Comparison of ENCODE assay signal across 8 cellular contexts in genomic region chr1:43366179-43366578, GRCh38. TPM values are rescaled to one million over a fixed set of nuclear protein-coding genes. Genes with fewer than 3 reads are reported as not detected.
DNase-seq lines count a peak whose midpoint lies in the region; ATAC-seq and TF ChIP-seq lines count a peak whose summit lies in the region.

No MANE protein-coding gene starts in this region.

- DNase-seq in heart left ventricle (peak in 1 of 5 donors; percentile 34), cardiac septum (ENCODE audit: low spot score) (no peak), astrocyte of the cerebellum (ENCODE audit: low read depth) (no peak), left lung (peak; percentile 78 to 89), NCI-H128 (lab: John Stamatoyannopoulos, UW; ENCODE audit: unreplicated experiment) (no peak), midbrain (lab: John Stamatoyannopoulos, UW) (no peak)

- 61 to 73% (median 66%) methylated on average over 6 to 11 of the region's 11 CpGs for WGBS in heart left ventricle, 4 donors
- WGBS in urinary bladder = 48% methylated on average over 11 of the region's 11 CpGs

- peak overlapping the region in 9 of 12 donors; percentile 3 to 99 (median 97) for H3K27ac ChIP-seq in heart left ventricle
- peak overlapping the region; percentile 90 to 97 for H3K27ac ChIP-seq in left lung
- peak overlapping the region; percentile 94 for H3K27ac ChIP-seq in urinary bladder (ENCODE audit: low read depth)

- H3K36me3 ChIP-seq in heart left ventricle = peaks cover 3 to 49% (median 44%) of the 10 kb centered on the region in 9 donors
- peaks cover 6 to 46% of the 10 kb centered on the region in 2 donors for H3K36me3 ChIP-seq in left lung
- peaks cover 2% of the 10 kb centered on the region for H3K36me3 ChIP-seq in urinary bladder (ENCODE audit: insufficient read depth)

- H3K4me1 ChIP-seq in heart left ventricle = peaks cover 0 to 32% (median 26%) of the 10 kb centered on the region in 12 donors
- H3K4me1 ChIP-seq in left lung = peaks cover 20 to 60% of the 10 kb centered on the region in 2 donors
- no peaks in the 10 kb centered on the region for H3K4me1 ChIP-seq in urinary bladder (ENCODE audit: insufficient read depth)

- ATAC-seq in heart left ventricle = no peak
- peak; percentile 57 for ATAC-seq in left lung
- ATAC-seq in GM18520 (IDR thresholded peaks at IDR 0.05; ENCODE audit: unreplicated experiment) = no peak

- peak overlapping the region in 8 of 12 donors; percentile 68 to 97 (median 92) for H3K4me3 ChIP-seq in heart left ventricle
- H3K4me3 ChIP-seq in astrocyte of the cerebellum (ENCODE audit: low read depth, low read length) = peak overlapping the region; percentile 77
- H3K4me3 ChIP-seq in left lung = peak overlapping the region in 1 of 2 donors; percentile 94
- peak overlapping the region; percentile 87 for H3K4me3 ChIP-seq in urinary bladder (ENCODE audit: low read depth, low read length)

- no peak for TF ChIP-seq POLR2A in heart left ventricle (IDR thresholded peaks at IDR 0.05)

- intact Hi-C loops in heart left ventricle (cut with DNase I) = loop anchor here in 4 of 10 donors (5.0 kb wide), 2 partner anchors 64 to 129 kb away; partner anchors contain the start of gene TIE1 (in 1 of the 4)
- intact Hi-C loops in cardiac septum (cut with DNase I) = loop anchor here (5.0 kb wide), 1 partner anchor 86 kb away; the partner anchor contains the start of gene HYI
- intact Hi-C loops in left lung (cut with DNase I) = no loop called here

- H3K27me3 ChIP-seq in heart left ventricle (no peaks in the 10 kb centered on the region), left lung (no peaks in the 10 kb centered on the region)

- H3K9me3 ChIP-seq in heart left ventricle (no peaks in the 10 kb centered on the region), left lung (no peaks in the 10 kb centered on the region)

- in situ Hi-C loops in astrocyte of the cerebellum (cut with HindIII; ENCODE audit: low sequenced_read_pairs) = no loop called here

- TF ChIP-seq CTCF in heart left ventricle (IDR thresholded peaks at IDR 0.05) (no peak), astrocyte of the cerebellum (IDR thresholded peaks at IDR 0.05; ENCODE audit: low read depth, low read length, missing control alignments) (no peak), left lung (IDR thresholded peaks at IDR 0.05) (no peak)

RNA-seq across cellular contexts. Expression of gene ELOVL1, which starts 1.6 kb away (rescaled TPM):
- total RNA-seq in heart left ventricle (10 to 100 TPM; 22.1 to 63.5 (median 33.6) TPM), cardiac septum (37.8 TPM), left lung (100 to 1,000 TPM; 118 to 144 TPM), urinary bladder (28.1 TPM)
- polyA plus RNA-seq in heart left ventricle (10 to 100 TPM; 25.7 to 93.4 TPM), urinary bladder (108 TPM)

RNA-seq across cellular contexts. Expression of gene CDC20, which starts 7.4 kb away (rescaled TPM):
- 10 to 100 TPM in 1 of 9 donors, 1 to 10 TPM in 5, under 1 TPM in 3; 0.45 to 16.9 (median 1.5) TPM for total RNA-seq in heart left ventricle
- under 1 TPM; 0.38 to 0.49 TPM for polyA plus RNA-seq in heart left ventricle
- 0.78 TPM for total RNA-seq in cardiac septum
- 10 to 100 TPM in 1 of 2 donors, 1 to 10 TPM in 1; 7.9 to 18.0 TPM for total RNA-seq in left lung
- total RNA-seq in urinary bladder = 12.3 TPM
- 1.7 TPM for polyA plus RNA-seq in urinary bladder

RNA-seq across cellular contexts. Expression of gene MED8, which starts 23.4 kb away (rescaled TPM):
- total RNA-seq in heart left ventricle (10 to 100 TPM; 13.7 to 25.4 (median 16.9) TPM), cardiac septum (17.9 TPM), left lung (10 to 100 TPM; 40.3 to 48.5 TPM), urinary bladder (33.6 TPM)
- polyA plus RNA-seq in heart left ventricle (10 to 100 TPM; 11.7 to 31.4 TPM), urinary bladder (31.5 TPM)

RNA-seq across cellular contexts. Expression of gene SZT2, which starts 23.5 kb away (rescaled TPM):
- total RNA-seq in heart left ventricle (10 to 100 TPM; 19.0 to 39.7 (median 24.4) TPM), cardiac septum (35.7 TPM), left lung (10 to 100 TPM; 40.1 to 68.0 TPM), urinary bladder (42.3 TPM)
- polyA plus RNA-seq in heart left ventricle (10 to 100 TPM; 13.1 to 29.1 TPM), urinary bladder (14.9 TPM)

RNA-seq across cellular contexts. Expression of gene MPL, which starts 28.6 kb away (rescaled TPM):
- total RNA-seq in heart left ventricle = under 1 TPM; 0.25 to 0.98 (median 0.59) TPM
- polyA plus RNA-seq in heart left ventricle = under 1 TPM in 1 of 2 donors, not detected in 1; 0.11 TPM
- total RNA-seq in cardiac septum = 1.6 TPM
- total RNA-seq in left lung = under 1 TPM; 0.24 to 0.67 TPM
- not detected for total RNA-seq in urinary bladder
- 0.33 TPM for polyA plus RNA-seq in urinary bladder

Comparison
In these comparisons a context has a peak if more than half of its experiments do, and no peak if none do; other contexts are left out.
1. DNase-seq: peak in left lung (2 of 2); none in cardiac septum (single experiment), astrocyte of the cerebellum (single experiment), NCI-H128 (single experiment) and midbrain (single experiment).
2. Peak in every context shown above with its lines, with median percentiles within 50 percentile points of each other: H3K27ac ChIP-seq.